In the genomic region with DNA sequence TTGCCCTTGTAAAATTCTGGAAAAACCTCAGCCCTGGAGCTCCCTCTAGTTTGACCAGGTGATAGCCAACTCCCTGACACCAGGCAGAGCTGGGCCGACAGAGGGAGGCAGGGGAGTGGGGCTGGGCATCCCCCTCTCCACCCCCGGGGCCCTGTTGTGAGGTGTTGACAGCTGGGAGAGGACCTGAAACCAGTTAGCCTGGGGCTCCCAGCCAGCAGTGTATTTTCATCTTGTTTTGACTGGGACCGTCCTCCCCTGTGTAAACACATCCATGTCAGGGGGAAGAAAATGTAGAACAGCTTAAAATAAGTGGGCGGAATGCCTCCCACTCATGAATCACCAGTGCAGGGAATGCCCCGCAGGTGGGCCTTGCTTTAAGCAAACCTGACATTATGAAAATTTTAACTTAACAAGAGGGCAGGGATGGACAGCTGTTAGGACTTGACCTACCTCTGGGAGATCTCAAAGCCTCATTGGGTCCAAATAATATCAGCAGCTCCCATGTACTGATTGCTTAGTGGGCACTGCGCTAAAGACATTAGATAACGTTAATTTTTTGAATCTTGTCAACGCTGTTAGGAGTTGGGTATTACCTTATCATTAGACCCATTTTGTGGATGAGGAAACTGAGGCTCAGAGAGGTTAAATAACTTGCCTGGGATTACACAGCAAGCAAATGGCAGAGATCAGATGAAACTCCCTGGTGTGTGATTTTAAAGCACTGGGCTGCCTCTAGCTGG, we compare ENCODE assay signal across 8 cellular contexts. TPM values are rescaled to one million over a fixed set of nuclear protein-coding genes. Genes with fewer than 3 reads are reported as not detected.
DNase-seq lines count a peak whose midpoint lies in the region; ATAC-seq and TF ChIP-seq lines count a peak whose summit lies in the region.

No MANE protein-coding gene starts in this region.

- TF ChIP-seq CTCF in nephron progenitor cell (IDR thresholded peaks at IDR 0.05) = no peak

- no peaks in the 10 kb centered on the region for H3K27me3 Mint-ChIP-seq in activated T-helper 17 cell treated with anti-CD3 and anti-CD28 coated beads, Interleukin-2, amount 50 U/mL, for 72 hours
- H3K27me3 Mint-ChIP-seq in nephron progenitor cell (ENCODE audit: low read depth, poor library complexity) = no peaks in the 10 kb centered on the region

- in situ Hi-C loops in GM23248 (cut with MboI) = loop anchor here (10.0 kb wide), 1 partner anchor 195 kb away; no protein-coding TSS in a partner anchor

- no peaks in the 10 kb centered on the region for H3K9me2 ChIP-seq in GM23248 (ENCODE audit: insufficient read depth)

- no peak overlapping the region for H3K27ac Mint-ChIP-seq in activated T-helper 17 cell treated with anti-CD3 and anti-CD28 coated beads, Interleukin-2, amount 50 U/mL, for 72 hours
- peak overlapping the region; percentile 78 for H3K27ac Mint-ChIP-seq in nephron progenitor cell

- H3K27ac ChIP-seq in GM23248 = no peak overlapping the region

- no peaks in the 10 kb centered on the region for H4K20me1 ChIP-seq in GM23248 (ENCODE audit: insufficient read depth)

- H3K4me1 ChIP-seq in GM23248 (ENCODE audit: insufficient read depth) = no peaks in the 10 kb centered on the region

- H3K9ac ChIP-seq in GM23248 = no peak overlapping the region

- no peaks in the 10 kb centered on the region for H3K9me3 Mint-ChIP-seq in activated T-helper 17 cell treated with anti-CD3 and anti-CD28 coated beads, Interleukin-2, amount 50 U/mL, for 72 hours
- peaks cover 43% of the 10 kb centered on the region for H3K9me3 Mint-ChIP-seq in nephron progenitor cell

- no peak overlapping the region for H3K4me2 ChIP-seq in GM23248 (ENCODE audit: unreplicated experiment)

- peak; percentile 95 for ATAC-seq in GM18868 (IDR thresholded peaks at IDR 0.05; ENCODE audit: unreplicated experiment)
- peak; percentile 77 for ATAC-seq in HG02571 (IDR thresholded peaks at IDR 0.05; ENCODE audit: unreplicated experiment)
- peak; percentile 93 for ATAC-seq in activated T-helper 17 cell treated with anti-CD3 and anti-CD28 coated beads, Interleukin-2, amount 50 U/mL, for 72 hours (replicated peaks)

- no peaks in the 10 kb centered on the region for H3K9me3 ChIP-seq in GM23248 (ENCODE audit: low read depth)

- DNase-seq in nephron progenitor cell (peak; percentile 12), HUDEP-2 (lab: John Stamatoyannopoulos, UW; ENCODE audit: unreplicated experiment in 76 of 76) (no peak), NCI-H2107 (lab: John Stamatoyannopoulos, UW) (no peak), SW 1271 (lab: John Stamatoyannopoulos, UW) (no peak), GM23248 (no peak)

- no peaks in the 10 kb centered on the region for H3K36me3 Mint-ChIP-seq in activated T-helper 17 cell treated with anti-CD3 and anti-CD28 coated beads, Interleukin-2, amount 50 U/mL, for 72 hours (ENCODE audit: low read depth)
- no peaks in the 10 kb centered on the region for H3K36me3 Mint-ChIP-seq in nephron progenitor cell (ENCODE audit: low read depth)

- no peaks in the 10 kb centered on the region for H3K36me3 ChIP-seq in GM23248 (ENCODE audit: low read depth)

- no peaks in the 10 kb centered on the region for H3K27me3 ChIP-seq in GM23248 (replicated peaks; ENCODE audit: insufficient read depth)

- H3K4me1 Mint-ChIP-seq in activated T-helper 17 cell treated with anti-CD3 and anti-CD28 coated beads, Interleukin-2, amount 50 U/mL, for 72 hours = no peaks in the 10 kb centered on the region
- H3K4me1 Mint-ChIP-seq in nephron progenitor cell = peaks cover 81% of the 10 kb centered on the region

- WGBS in GM23248 (ENCODE audit: low coverage in 1 of 2, low lambda C conversion rate in 2 of 2, missing lambda C conversion rate in 2 of 2), 2 experiments = 61 to 66% methylated on average over 8 of the region's 8 CpGs

- H3K4me3 Mint-ChIP-seq in activated T-helper 17 cell treated with anti-CD3 and anti-CD28 coated beads, Interleukin-2, amount 50 U/mL, for 72 hours = no peak overlapping the region
- H3K4me3 Mint-ChIP-seq in nephron progenitor cell = no peak overlapping the region

- no peaks in the 10 kb centered on the region for H3F3A ChIP-seq in GM23248 (ENCODE audit: insufficient read depth)

- H3K79me2 ChIP-seq in GM23248 (ENCODE audit: insufficient read depth) = no peaks in the 10 kb centered on the region

- no peak overlapping the region for H3K4me3 ChIP-seq in GM23248

- no peak overlapping the region for H2AFZ ChIP-seq in GM23248

RNA-seq across cellular contexts. Expression of gene TSC22D3, which starts 45.9 kb away (rescaled TPM):
- total RNA-seq in activated T-helper 17 cell treated with anti-CD3 and anti-CD28 coated beads, Interleukin-2, amount 50 U/mL, for 72 hours = 100 to 1,000 TPM in 1 of 2 donors, 10 to 100 TPM in 1; 49.9 to 199 TPM
- 28.8 and 49.0 TPM in 2 replicates for total RNA-seq in GM23248 (2014; rRNA removed; shearing (Covaris generic))
- polyA plus RNA-seq in GM23248 (2016; fragmentation: Nextera tagmentation; extraction: Ambion mirVana) = 34.6 and 35.9 TPM in 2 replicates

RNA-seq across cellular contexts. Expression of gene NCBP2L, which starts 47.8 kb away (rescaled TPM):
- not detected for total RNA-seq in activated T-helper 17 cell treated with anti-CD3 and anti-CD28 coated beads, Interleukin-2, amount 50 U/mL, for 72 hours
- total RNA-seq in GM23248 (2014; rRNA removed; shearing (Covaris generic)) = not detected in 2 replicates
- polyA plus RNA-seq in GM23248 (2016; fragmentation: Nextera tagmentation; extraction: Ambion mirVana) = not detected in 2 replicates
